1 cellular context compared by ENCODE assay signal in the genomic region with DNA sequence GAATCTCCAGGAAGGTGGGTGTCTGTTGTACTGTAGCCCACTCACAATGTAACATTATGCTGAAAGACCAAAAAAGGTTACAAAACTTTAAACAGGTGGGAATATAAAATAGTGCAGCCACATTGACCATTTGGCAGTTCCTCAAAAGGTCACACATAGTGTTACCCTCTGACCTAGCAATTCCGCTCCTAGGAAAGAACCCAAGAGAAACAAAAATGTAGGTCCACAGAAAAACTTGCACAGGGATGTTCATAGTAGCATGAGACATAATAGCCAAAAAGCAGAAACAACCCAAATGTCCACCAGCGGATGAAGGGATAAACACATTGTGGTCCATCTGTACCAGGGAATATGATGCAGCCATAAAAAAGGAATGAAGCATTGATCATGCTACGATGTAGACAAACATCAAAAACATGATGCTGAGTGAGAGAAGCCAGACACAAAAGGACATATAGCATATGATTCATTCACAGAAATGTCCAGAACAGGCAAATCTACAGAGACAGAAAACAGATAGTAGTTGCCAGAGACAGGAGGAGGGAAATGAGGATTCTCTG.
TF ChIP-seq lines count a peak whose summit lies in the region.

No MANE protein-coding gene starts in this region.

TF ChIP-seq in K562, 482 proteins besides CTCF, POLR2A, EP300 and RAD21:
- peak; percentile 55; the same call in 1 of the 2 replicates for TF ChIP-seq BCOR (IDR thresholded peaks at IDR 0.05)
- TF ChIP-seq SMARCE1 (IDR thresholded peaks at IDR 0.05), result no peak
- no peak for TF ChIP-seq CCAR2 (IDR thresholded peaks at IDR 0.05; ENCODE audit: low read depth, low read length)
- no peak for TF ChIP-seq EHMT2 (IDR thresholded peaks at IDR 0.05)
- no peak for TF ChIP-seq HDAC6 (IDR thresholded peaks at IDR 0.05; ENCODE audit: low read depth, low read length)
- TF ChIP-seq ZNF699 (CRISPR knock-in tag; IDR thresholded peaks at IDR 0.05; ENCODE audit: insufficient replicate concordance), result no peak
- TF ChIP-seq, protein P1, sequence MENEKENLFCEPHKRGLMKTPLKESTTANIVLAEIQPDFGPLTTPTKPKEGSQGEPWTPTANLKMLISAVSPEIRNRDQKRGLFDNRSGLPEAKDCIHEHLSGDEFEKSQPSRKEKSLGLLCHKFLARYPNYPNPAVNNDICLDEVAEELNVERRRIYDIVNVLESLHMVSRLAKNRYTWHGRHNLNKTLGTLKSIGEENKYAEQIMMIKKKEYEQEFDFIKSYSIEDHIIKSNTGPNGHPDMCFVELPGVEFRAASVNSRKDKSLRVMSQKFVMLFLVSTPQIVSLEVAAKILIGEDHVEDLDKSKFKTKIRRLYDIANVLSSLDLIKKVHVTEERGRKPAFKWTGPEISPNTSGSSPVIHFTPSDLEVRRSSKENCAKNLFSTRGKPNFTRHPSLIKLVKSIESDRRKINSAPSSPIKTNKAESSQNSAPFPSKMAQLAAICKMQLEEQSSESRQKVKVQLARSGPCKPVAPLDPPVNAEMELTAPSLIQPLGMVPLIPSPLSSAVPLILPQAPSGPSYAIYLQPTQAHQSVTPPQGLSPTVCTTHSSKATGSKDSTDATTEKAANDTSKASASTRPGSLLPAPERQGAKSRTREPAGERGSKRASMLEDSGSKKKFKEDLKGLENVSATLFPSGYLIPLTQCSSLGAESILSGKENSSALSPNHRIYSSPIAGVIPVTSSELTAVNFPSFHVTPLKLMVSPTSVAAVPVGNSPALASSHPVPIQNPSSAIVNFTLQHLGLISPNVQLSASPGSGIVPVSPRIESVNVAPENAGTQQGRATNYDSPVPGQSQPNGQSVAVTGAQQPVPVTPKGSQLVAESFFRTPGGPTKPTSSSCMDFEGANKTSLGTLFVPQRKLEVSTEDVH (IDR thresholded peaks at IDR 0.05; ENCODE audit: low read depth, partially characterized antibody), result no peak
- peak in 1 of 2 experiments; percentile 23; a peak in 1 of 4 replicates for TF ChIP-seq KDM1A (IDR thresholded peaks at IDR 0.05)
- 0 out of 2 replicates have a peak, but pooled peaks have one; percentile 3 for TF ChIP-seq SPI1 (IDR thresholded peaks at IDR 0.05; ENCODE audit: borderline replicate concordance, low read depth, low read length)
- TF ChIP-seq ZNF146 (CRISPR knock-in tag; IDR thresholded peaks at IDR 0.05; ENCODE audit: unreplicated experiment), result peak; percentile 94
- TF ChIP-seq, protein P2, sequence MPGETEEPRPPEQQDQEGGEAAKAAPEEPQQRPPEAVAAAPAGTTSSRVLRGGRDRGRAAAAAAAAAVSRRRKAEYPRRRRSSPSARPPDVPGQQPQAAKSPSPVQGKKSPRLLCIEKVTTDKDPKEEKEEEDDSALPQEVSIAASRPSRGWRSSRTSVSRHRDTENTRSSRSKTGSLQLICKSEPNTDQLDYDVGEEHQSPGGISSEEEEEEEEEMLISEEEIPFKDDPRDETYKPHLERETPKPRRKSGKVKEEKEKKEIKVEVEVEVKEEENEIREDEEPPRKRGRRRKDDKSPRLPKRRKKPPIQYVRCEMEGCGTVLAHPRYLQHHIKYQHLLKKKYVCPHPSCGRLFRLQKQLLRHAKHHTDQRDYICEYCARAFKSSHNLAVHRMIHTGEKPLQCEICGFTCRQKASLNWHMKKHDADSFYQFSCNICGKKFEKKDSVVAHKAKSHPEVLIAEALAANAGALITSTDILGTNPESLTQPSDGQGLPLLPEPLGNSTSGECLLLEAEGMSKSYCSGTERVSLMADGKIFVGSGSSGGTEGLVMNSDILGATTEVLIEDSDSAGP (CRISPR knock-in tag; IDR thresholded peaks at IDR 0.05), result no peak
- TF ChIP-seq RBM25 (IDR thresholded peaks at IDR 0.05; ENCODE audit: low read depth, low read length, severe bottlenecking), result peak; percentile 18
